Comparison of ENCODE assay signal across 17 cellular contexts in the genomic region with DNA sequence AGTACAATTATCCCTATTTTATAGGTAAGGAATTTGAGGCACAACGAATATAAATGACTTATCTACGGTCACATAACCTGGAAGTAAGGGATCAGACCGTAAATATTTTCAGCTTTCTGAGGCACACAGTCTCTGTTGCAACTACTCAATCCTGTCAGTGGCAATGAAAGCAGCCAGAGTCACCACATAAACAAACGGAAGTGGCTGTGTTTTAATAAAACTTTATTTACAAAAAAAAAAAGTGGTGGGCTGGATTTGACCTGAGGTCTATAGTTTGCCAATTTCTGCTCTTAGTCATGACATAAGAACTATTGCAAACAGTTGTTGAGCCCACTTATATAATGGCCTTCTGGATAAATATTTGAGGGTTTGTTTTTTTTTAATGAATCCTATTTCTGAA. TPM values are rescaled to one million over a fixed set of nuclear protein-coding genes. Genes with fewer than 3 reads are reported as not detected.
"Had no signal": no experiment of that assay in that cellular context is flagged by ENCODE, and none has a peak within 500 bp of the region (broad histone marks: within the 10 kb centered on the region; RNA-seq: fewer than 3 reads in every experiment).

No MANE protein-coding gene starts in this region.

- ATAC-seq: heart right ventricle; stimulated activated naive CD8-positive, alpha-beta T cell treated with anti-CD3 and anti-CD28 coated beads, Interleukin-15, Interleukin-2, amounts not matched to agents 100 U/mL and 50 U/mL, for 24 hours; upper lobe of right lung had no signal

- H3K4me3 ChIP-seq: heart right ventricle, sigmoid colon, tibial nerve, upper lobe of right lung had no signal

- DNase-seq: cerebellar nuclear complex; effector CD4-positive, alpha-beta T cell; heart right ventricle; hypothalamus; kidney glomerular epithelial cell; mesendoderm; naive B cell; sigmoid colon; small intestine; stimulated activated CD4-positive, alpha-beta T cell treated with anti-CD3 and anti-CD28 coated beads, Interleukin-12 subunit alpha, Interleukin-12 subunit beta, amount 100 ng/mL, for 4 hours; stimulated activated naive CD8-positive, alpha-beta T cell treated with anti-CD3 and anti-CD28 coated beads, Interleukin-15, Interleukin-2, amounts not matched to agents 100 U/mL and 50 U/mL, for 24 hours; upper lobe of right lung had no signal

- H3K27ac ChIP-seq: tibial nerve, upper lobe of right lung had no signal

- H3K9me3 ChIP-seq: heart right ventricle, sigmoid colon, tibial nerve, upper lobe of right lung had no signal

- H3K36me3 ChIP-seq: sigmoid colon, tibial nerve, upper lobe of right lung had no signal

- FAIRE-seq: colon, frontal cortex, islet of Langerhans, small intestine had no signal

- H3K27me3 ChIP-seq: heart right ventricle, sigmoid colon, tibial nerve, upper lobe of right lung had no signal

RNA-seq across cellular contexts. Expression of gene ZNF366, which starts 29.6 kb away (rescaled TPM):
- total RNA-seq: fibroblast of lung had no signal
- polyA plus RNA-seq: fibroblast of lung had no signal
